8 cellular contexts compared by ENCODE assay signal in genomic region chr10:102119417-102120141, GRCh38. TPM values are rescaled to one million over a fixed set of nuclear protein-coding genes. Genes with fewer than 3 reads are reported as not detected.
DNase-seq lines count a peak whose midpoint lies in the region; ATAC-seq, FAIRE-seq and TF ChIP-seq lines count a peak whose summit lies in the region.

No MANE protein-coding gene starts in this region.

- no peaks in the 10 kb centered on the region for H3K9me3 Mint-ChIP-seq in natural killer cell

- peaks cover 43 to 63% of the 10 kb centered on the region in 2 donors for H3K4me1 Mint-ChIP-seq in natural killer cell

- H3K36me3 Mint-ChIP-seq in natural killer cell, result no peaks in the 10 kb centered on the region

- POLR2A ChIA-PET in AG04449 (lab: Yijun Ruan, JAX), result interaction anchor here (1.4 kb wide), 1 partner anchor 13 kb away, joined by 4 read pairs; no protein-coding TSS in a partner anchor

- no peaks in the 10 kb centered on the region for H3K36me3 ChIP-seq in tibial artery

- CTCF ChIA-PET in AG04449 (lab: Yijun Ruan, JAX), result interaction anchor here (1.3 to 1.7 kb wide), 3 partner anchors 12 to 46 kb away, joined by 3 to 11 read pairs (median 5); partner anchors contain the start of gene PPRC1

- H3K27ac Mint-ChIP-seq in natural killer cell, result peak overlapping the region; percentile 77 to 95

- H3K27me3 ChIP-seq in tibial artery, result no peaks in the 10 kb centered on the region

- peak overlapping the region; percentile 96 to 99 for H3K27ac ChIP-seq in tibial artery

- no peak for TF ChIP-seq CTCF in AG04449 (IDR thresholded peaks at IDR 0.05; ENCODE audit: insufficient read depth, low read length, missing control alignments)
- no peak for TF ChIP-seq CTCF in fibroblast of villous mesenchyme (IDR thresholded peaks at IDR 0.05; ENCODE audit: insufficient read depth, low read depth, low read length)
- no peak for TF ChIP-seq CTCF in natural killer cell (IDR thresholded peaks at IDR 0.05)
- TF ChIP-seq CTCF in tibial artery (IDR thresholded peaks at IDR 0.05), result no peak

- H3K4me3 ChIP-seq in AG04449 (ENCODE audit: low read depth, low read length) (peak overlapping the region; percentile 91), fibroblast of villous mesenchyme (ENCODE audit: low read depth, low read length) (peak overlapping the region; percentile 73), tibial artery (peak overlapping the region; percentile 76 to 93)

- FAIRE-seq in GM12892 (lab: Jason Lieb, UNC), result peak; percentile 27

- DNase-seq in AG04449 (ENCODE audit: low read depth, low spot score), result no peak
- DNase-seq in GM12892 (ENCODE audit: insufficient read length), result peak; percentile 52
- peak; percentile 51 for DNase-seq in NOMO-1 treated with DMSO at 0.1 percent for 48 hours (lab: John Stamatoyannopoulos, UW; ENCODE audit: unreplicated experiment)
- DNase-seq in activated naive CD4-positive, alpha-beta T cell treated with Interleukin-2 at 50 U/mL for 16 hours, result peak; percentile 42
- DNase-seq in fibroblast of villous mesenchyme (ENCODE audit: low read depth), result peak; percentile 66
- DNase-seq in natural killer cell, result peak; percentile 29
- peak; percentile 86 to 90 for DNase-seq in tibial artery

- no peak for TF ChIP-seq POLR2A in GM12892 (IDR thresholded peaks at IDR 0.05; ENCODE audit: low read depth, low read length)

- H3K27me3 Mint-ChIP-seq in natural killer cell (ENCODE audit: low read depth in 2 of 2), result no peaks in the 10 kb centered on the region

- ATAC-seq in natural killer cell, result peak; percentile 1 to 5 (median 3)
- ATAC-seq in HG03520 (IDR thresholded peaks at IDR 0.05; ENCODE audit: unreplicated experiment), result no peak

- H3K9me3 ChIP-seq in tibial artery, result no peaks in the 10 kb centered on the region

- H3K4me1 ChIP-seq in tibial artery, result peaks cover 0 to 59% (median 52%) of the 10 kb centered on the region in 4 donors

- intact Hi-C loops in natural killer cell (cut with micrococcal nuclease) (loop anchor here (1.0 kb wide), 2 partner anchors 13 to 33 kb away; partner anchors contain the start of gene NOLC1), tibial artery (cut with DNase I; ENCODE audit: low total_unique reads) (no loop called here)

- H3K4me3 Mint-ChIP-seq in natural killer cell, result peak overlapping the region; percentile 87

RNA-seq across cellular contexts. Expression of gene LDB1, which starts 0.6 kb away (rescaled TPM):
- polyA plus RNA-seq in GM12892 (2012; ENCODE audit: missing spikeins), result 24.3 TPM
- total RNA-seq in fibroblast of villous mesenchyme (53.8 and 56.1 TPM in 2 replicates), natural killer cell (100 to 1,000 TPM; 103 to 109 (median 104) TPM)

RNA-seq across cellular contexts. Expression of gene PPRC1, which starts 13.3 kb away (rescaled TPM):
- polyA plus RNA-seq in GM12892 (2012; ENCODE audit: missing spikeins), result 19.6 TPM
- 23.5 and 28.5 TPM in 2 replicates for total RNA-seq in fibroblast of villous mesenchyme
- 10 to 100 TPM; 29.1 to 48.0 (median 37.7) TPM for total RNA-seq in natural killer cell

RNA-seq across cellular contexts. Expression of gene NOLC1, which starts 32.6 kb away (rescaled TPM):
- 75.2 TPM for polyA plus RNA-seq in GM12892 (2012; ENCODE audit: missing spikeins)
- total RNA-seq in fibroblast of villous mesenchyme, result 22.2 and 30.7 TPM in 2 replicates
- 10 to 100 TPM; 42.6 to 47.5 (median 43.4) TPM for total RNA-seq in natural killer cell

RNA-seq across cellular contexts. Expression of gene HPS6, which starts 54.4 kb away (rescaled TPM):
- polyA plus RNA-seq in GM12892 (2012; ENCODE audit: missing spikeins), result 6.3 TPM
- total RNA-seq in fibroblast of villous mesenchyme (34.1 and 34.8 TPM in 2 replicates), natural killer cell (10 to 100 TPM; 10.2 to 20.1 (median 18.5) TPM)
